10 cellular contexts compared by ENCODE assay signal in the genomic region with DNA sequence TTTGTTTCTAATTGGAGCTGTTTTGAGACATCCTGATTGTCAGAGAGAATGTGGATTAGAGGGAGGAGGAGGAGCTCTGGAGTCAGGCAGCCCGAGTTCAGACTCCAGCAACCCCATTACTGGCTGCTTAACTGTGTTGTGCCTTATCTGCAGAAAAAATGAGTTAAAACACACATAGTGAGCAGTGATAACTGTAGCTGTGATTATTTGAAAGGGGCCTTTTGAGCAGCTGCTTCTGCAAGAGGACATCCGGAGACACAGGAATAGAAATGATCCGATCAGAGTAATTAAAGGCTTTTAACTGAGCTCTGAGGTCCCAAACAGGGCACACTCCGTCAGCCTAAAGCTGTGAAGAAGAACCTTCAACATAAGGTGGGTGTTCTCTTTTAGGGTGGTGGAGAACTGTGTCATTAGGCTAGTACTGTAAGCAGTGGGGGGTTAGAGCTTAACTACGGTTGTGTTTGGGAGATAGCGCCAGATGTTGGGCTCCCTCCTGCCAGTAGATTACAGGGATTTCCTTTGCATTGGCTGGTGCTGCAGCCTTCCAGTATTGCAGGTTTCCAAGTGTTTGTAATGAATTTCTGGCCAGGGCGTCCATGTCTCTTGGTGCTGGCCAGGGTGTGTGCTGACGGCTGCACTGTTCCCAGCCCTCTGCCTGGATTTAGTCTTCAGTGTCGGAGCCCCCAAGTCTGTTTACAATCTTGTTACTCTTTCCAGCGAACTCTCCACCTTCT. TPM values are rescaled to one million over a fixed set of nuclear protein-coding genes. Genes with fewer than 3 reads are reported as not detected.
DNase-seq lines count a peak whose midpoint lies in the region; ATAC-seq, FAIRE-seq and TF ChIP-seq lines count a peak whose summit lies in the region.
"Had no signal": no experiment of that assay in that cellular context is flagged by ENCODE, and none has a peak within 500 bp of the region (broad histone marks: within the 10 kb centered on the region; RNA-seq: fewer than 3 reads in every experiment).

No MANE protein-coding gene starts in this region.

- in situ Hi-C loops in K562 (cut with MboI) = no loop called here
- in situ Hi-C loops in ACHN (cut with HindIII; ENCODE audit: low pct_ligation_motif_present, low pct_unique_long_range_greater_than_20kb, low sequenced_read_pairs) = no loop called here

- TF ChIP-seq EP300 in K562 (IDR thresholded peaks at IDR 0.05; ENCODE audit: low read length) = peak; percentile 72

- no peak for TF ChIP-seq POLR2A in K562 (conservative IDR thresholded peaks at IDR 0.05)

- intact Hi-C loops in K562 (cut with micrococcal nuclease) = loop anchor here (5.0 kb wide), 1 partner anchor 76 kb away; a partner anchor contains a TSS
- intact Hi-C loops in activated T-helper 1 cell treated with anti-CD3 and anti-CD28 coated beads, Interleukin-12 subunit alpha, Interleukin-12 subunit beta, Interleukin-2, Interleukin-4 antibody, amounts not matched to agents 30 ng/mL and 10 ng/mL and 1 ng/mL, durations not matched to agents 14 hours and 24 hours and 36 hours (cut with micrococcal nuclease) = no loop called here

- peak; percentile 87 for FAIRE-seq in K562 (lab: Jason Lieb, UNC)

- CTCF ChIA-PET in K562 (lab: Yijun Ruan, JAX; ENCODE audit: low intra/inter-chr PET ratio) = no interaction called here

- peak in 1 of 2 experiments; percentile 10; a peak in 1 of 4 replicates for TF ChIP-seq RAD21 in K562 (CRISPR knock-in tag; conservative IDR thresholded peaks at IDR 0.05 in 1 of 2, IDR thresholded peaks at IDR 0.05 in 1 of 2)

- H3K4me2 ChIP-seq in K562 (ENCODE audit: insufficient read depth, low read length) (peak overlapping the region; percentile 50), smooth muscle cell (peak overlapping the region; percentile 77)

- peaks cover 8% of the 10 kb centered on the region for H3F3A ChIP-seq in smooth muscle cell (ENCODE audit: low read depth)

- no peak for DNase-seq in HFF-Myc (ENCODE audit: extremely low read depth, low read depth)
- peak; percentile 64 to 86 (median 76) for DNase-seq in K562 (ENCODE audit: extremely low read depth in 1 of 4, low spot score in 3 of 4)
- peak; percentile 54 for DNase-seq in iris pigment epithelial cell (ENCODE audit: low read depth)
- DNase-seq in smooth muscle cell (lab: John Stamatoyannopoulos, UW; ENCODE audit: unreplicated experiment) = no peak
- no peak for DNase-seq in ACHN
- no peak for DNase-seq in activated T-helper 1 cell treated with anti-CD3 and anti-CD28 coated beads, Interleukin-12 subunit alpha, Interleukin-12 subunit beta, Interleukin-2, Interleukin-4 antibody, amounts not matched to agents 30 ng/mL and 10 ng/mL and 1 ng/mL, durations not matched to agents 14 hours and 24 hours and 36 hours (ENCODE audit: low spot score)
- DNase-seq: activated T-cell treated with anti-CD3 and anti-CD28 coated beads, Interleukin-2, amount 50 U/mL, for 48 hours; NCI-H1105 treated with DMSO at 0.1 percent for 48 hours had no signal

- H3K27me3 ChIP-seq in K562 (ENCODE audit: control insufficient read depth in 2 of 2, insufficient read depth in 2 of 2, low read length in 2 of 2) = no peaks in the 10 kb centered on the region
- H3K27me3 ChIP-seq in smooth muscle cell (ENCODE audit: low read depth) = no peaks in the 10 kb centered on the region

- WGBS in K562 (ENCODE audit: insufficient coverage, low coverage, missing lambda C conversion rate) = 1% methylated on average over 10 of the region's 10 CpGs
- WGBS in smooth muscle cell (ENCODE audit: low lambda C conversion rate) = 20% methylated on average over 10 of the region's 10 CpGs

- H3K4me3 Mint-ChIP-seq in activated T-helper 1 cell treated with anti-CD3 and anti-CD28 coated beads, Interleukin-12 subunit alpha, Interleukin-12 subunit beta, Interleukin-2, Interleukin-4 antibody, amounts not matched to agents 30 ng/mL and 10 ng/mL and 1 ng/mL, durations not matched to agents 14 hours and 24 hours and 36 hours = no peak overlapping the region

- H2AFZ ChIP-seq in K562 (ENCODE audit: low read depth, low read length) (no peak overlapping the region), smooth muscle cell (ENCODE audit: low read depth) (no peak overlapping the region)

- H3K27ac ChIP-seq in K562 (ENCODE audit: extremely low read depth, low read depth, low read length) (peak overlapping the region; percentile 11; the same call in 1 of the 3 replicates), smooth muscle cell (ENCODE audit: low read depth) (peak overlapping the region; percentile 54)

- peak overlapping the region; percentile 12; the same call in 1 of the 2 replicates for H3K4me3 ChIP-seq in HFF-Myc (replicated peaks; ENCODE audit: low read depth, low read length)
- no peak overlapping the region for H3K4me3 ChIP-seq in K562
- H3K4me3 ChIP-seq in smooth muscle cell = peak overlapping the region; percentile 23

- H4K20me1 ChIP-seq in K562 (replicated peaks; ENCODE audit: control insufficient read depth, insufficient read depth, low read length) = peaks cover 49% of the 10 kb centered on the region
- H4K20me1 ChIP-seq in smooth muscle cell (ENCODE audit: low read depth) = peaks cover 100% of the 10 kb centered on the region

- POLR2A ChIA-PET in K562 (lab: Yijun Ruan, JAX) = interaction anchor here (0.5 to 1.6 kb wide), 9 partner anchors 8 to 89 kb away, joined by 3 to 11 read pairs (median 3); no protein-coding TSS in a partner anchor

- H3K27me3 Mint-ChIP-seq in activated T-helper 1 cell treated with anti-CD3 and anti-CD28 coated beads, Interleukin-12 subunit alpha, Interleukin-12 subunit beta, Interleukin-2, Interleukin-4 antibody, amounts not matched to agents 30 ng/mL and 10 ng/mL and 1 ng/mL, durations not matched to agents 14 hours and 24 hours and 36 hours (ENCODE audit: insufficient read depth) = no peaks in the 10 kb centered on the region

- peaks cover 22 to 46% of the 10 kb centered on the region in 2 experiments for H3K4me1 ChIP-seq in K562 (replicated peaks in 1 of 2; ENCODE audit: control insufficient read depth in 2 of 2, insufficient read depth in 2 of 2, low read length in 2 of 2)
- peaks cover 40% of the 10 kb centered on the region for H3K4me1 ChIP-seq in smooth muscle cell (ENCODE audit: low read depth)

- peak; percentile 93 for ATAC-seq in K562
- no peak for ATAC-seq in GM21515 (IDR thresholded peaks at IDR 0.05; ENCODE audit: unreplicated experiment)
- ATAC-seq in GM19035 (IDR thresholded peaks at IDR 0.05; ENCODE audit: unreplicated experiment) = no peak

- TF ChIP-seq CTCF in HFF-Myc (IDR thresholded peaks at IDR 0.05; ENCODE audit: low read depth, low read length, missing control alignments) = no peak
- no peak for TF ChIP-seq CTCF in K562 (IDR thresholded peaks at IDR 0.05 in 2 of 3, conservative IDR thresholded peaks at IDR 0.05 in 1 of 3; ENCODE audit: insufficient read depth in 2 of 3, low read depth in 1 of 3, low read length in 3 of 3)
- TF ChIP-seq CTCF in smooth muscle cell (IDR thresholded peaks at IDR 0.05; ENCODE audit: borderline replicate concordance, insufficient read depth, poor library complexity, severe bottlenecking) = no peak

- no peaks in the 10 kb centered on the region for H3K9me3 Mint-ChIP-seq in activated T-helper 1 cell treated with anti-CD3 and anti-CD28 coated beads, Interleukin-12 subunit alpha, Interleukin-12 subunit beta, Interleukin-2, Interleukin-4 antibody, amounts not matched to agents 30 ng/mL and 10 ng/mL and 1 ng/mL, durations not matched to agents 14 hours and 24 hours and 36 hours

- no peak overlapping the region for H3K27ac Mint-ChIP-seq in activated T-helper 1 cell treated with anti-CD3 and anti-CD28 coated beads, Interleukin-12 subunit alpha, Interleukin-12 subunit beta, Interleukin-2, Interleukin-4 antibody, amounts not matched to agents 30 ng/mL and 10 ng/mL and 1 ng/mL, durations not matched to agents 14 hours and 24 hours and 36 hours

- H3K9me3 ChIP-seq in K562 (replicated peaks; ENCODE audit: control insufficient read depth, insufficient read depth, low read depth, low read length) (no peaks in the 10 kb centered on the region), smooth muscle cell (replicated peaks; ENCODE audit: low read depth) (no peaks in the 10 kb centered on the region)

- no TSS peak for BruUV-seq in K562 (replicated peaks; lab: Mats Ljungman, UMichigan)

- H3K9me1 ChIP-seq in K562 (ENCODE audit: control insufficient read depth, insufficient read depth, low read length) = peaks cover 6% of the 10 kb centered on the region

- H3K9ac ChIP-seq in K562 (ENCODE audit: insufficient read depth in 1 of 2, low read depth in 2 of 2, low read length in 2 of 2) = no peak overlapping the region
- no peak overlapping the region for H3K9ac ChIP-seq in smooth muscle cell (ENCODE audit: low read depth)

- H3K36me3 ChIP-seq in K562 (ENCODE audit: control insufficient read depth, insufficient read depth, low read length) = peaks cover 8% of the 10 kb centered on the region; the same call in 1 of the 3 replicates
- H3K36me3 ChIP-seq in smooth muscle cell (ENCODE audit: low read depth) = no peaks in the 10 kb centered on the region

- peaks cover 48% of the 10 kb centered on the region for H3K4me1 Mint-ChIP-seq in activated T-helper 1 cell treated with anti-CD3 and anti-CD28 coated beads, Interleukin-12 subunit alpha, Interleukin-12 subunit beta, Interleukin-2, Interleukin-4 antibody, amounts not matched to agents 30 ng/mL and 10 ng/mL and 1 ng/mL, durations not matched to agents 14 hours and 24 hours and 36 hours (ENCODE audit: low read depth)

- peaks cover 87% of the 10 kb centered on the region for H3K79me2 ChIP-seq in K562 (ENCODE audit: control insufficient read depth, insufficient read depth, low read length)
- H3K79me2 ChIP-seq in smooth muscle cell (ENCODE audit: low read depth) = peaks cover 96% of the 10 kb centered on the region

- peaks cover 7% of the 10 kb centered on the region for H3K36me3 Mint-ChIP-seq in activated T-helper 1 cell treated with anti-CD3 and anti-CD28 coated beads, Interleukin-12 subunit alpha, Interleukin-12 subunit beta, Interleukin-2, Interleukin-4 antibody, amounts not matched to agents 30 ng/mL and 10 ng/mL and 1 ng/mL, durations not matched to agents 14 hours and 24 hours and 36 hours (ENCODE audit: low read depth)

RNA-seq across cellular contexts. Expression of a gene that starts 24.3 kb away (rescaled TPM):
- total RNA-seq in K562 (2011; cell fraction: chromatin; rRNA removed; ENCODE audit: low replicate concordance) = 289 and 338 TPM in 2 replicates
- 122 and 133 TPM in 2 replicates for total RNA-seq in K562 (2011; cell fraction: nucleolus; rRNA removed)
- total RNA-seq in K562 (2011; cell fraction: nucleoplasm; rRNA removed) = 186 and 236 TPM in 2 replicates
- total RNA-seq in K562 (2014; rRNA removed) (104 and 140 TPM in 2 replicates), K562 (2014; rRNA removed; fragmentation: Illumina TruSeq; extraction: Trizol) (67.1 and 80.8 TPM in 2 replicates), K562 (2015; rRNA removed; fragmentation: Illumina TruSeq; extraction: Trizol) (74.0 and 76.9 TPM in 2 replicates), K562 (2021) (145 and 153 TPM in 2 replicates), smooth muscle cell (109 and 125 TPM in 2 replicates)
- polyA plus RNA-seq in K562 (2011; rRNA removed) (72.4 and 77.0 TPM in 2 replicates), K562 (2014; fragmentation: Illumina TruSeq; extraction: Trizol) (99.7 and 110 TPM in 2 replicates), K562 (2014; fragmentation: Nextera tagmentation; extraction: Ambion mirVana) (10 to 100 TPM; 17.5 to 20.7 TPM), K562 (2014; rRNA removed) (87.7 and 121 TPM in 2 replicates), smooth muscle cell (175 and 200 TPM in 2 replicates)
- 85.9 and 111 TPM in 2 replicates for polyA plus RNA-seq in K562 (2011; cell fraction: cytosol; rRNA removed)
- polyA plus RNA-seq in K562 (2011; cell fraction: nucleus; rRNA removed) = 164 and 189 TPM in 2 replicates
- 141 and 159 TPM in 2 replicates for polyA plus RNA-seq in K562 (2012)
- 65.9 and 67.4 TPM in 2 replicates for polyA minus RNA-seq in K562 (2011; rRNA and poly(A)+ RNA removed)
- 46.7 and 62.1 TPM in 2 replicates for polyA minus RNA-seq in K562 (2011; cell fraction: cytosol; rRNA and poly(A)+ RNA removed)
- 57.5 and 58.6 TPM in 2 replicates for polyA minus RNA-seq in K562 (2011; cell fraction: nucleus; rRNA and poly(A)+ RNA removed)
- 200 and 203 TPM in 2 replicates for total RNA-seq in activated T-helper 1 cell treated with anti-CD3 and anti-CD28 coated beads, Interleukin-12 subunit alpha, Interleukin-12 subunit beta, Interleukin-2, Interleukin-4 antibody, amounts not matched to agents 30 ng/mL and 10 ng/mL and 1 ng/mL, durations not matched to agents 14 hours and 24 hours and 36 hours

Comparison
In these comparisons a context has a peak if more than half of its experiments do, and no peak if none do; other contexts are left out.
1. DNase-seq: peak in K562 (4 of 4) and iris pigment epithelial cell (single experiment); none in HFF-Myc (single experiment), smooth muscle cell (single experiment), ACHN (single experiment) and activated T-helper 1 cell treated with anti-CD3 and anti-CD28 coated beads, Interleukin-12 subunit alpha, Interleukin-12 subunit beta, Interleukin-2, Interleukin-4 antibody, amounts not matched to agents 30 ng/mL and 10 ng/mL and 1 ng/mL, durations not matched to agents 14 hours and 24 hours and 36 hours (single experiment).